8 cellular contexts compared by ENCODE assay signal in the genomic region with DNA sequence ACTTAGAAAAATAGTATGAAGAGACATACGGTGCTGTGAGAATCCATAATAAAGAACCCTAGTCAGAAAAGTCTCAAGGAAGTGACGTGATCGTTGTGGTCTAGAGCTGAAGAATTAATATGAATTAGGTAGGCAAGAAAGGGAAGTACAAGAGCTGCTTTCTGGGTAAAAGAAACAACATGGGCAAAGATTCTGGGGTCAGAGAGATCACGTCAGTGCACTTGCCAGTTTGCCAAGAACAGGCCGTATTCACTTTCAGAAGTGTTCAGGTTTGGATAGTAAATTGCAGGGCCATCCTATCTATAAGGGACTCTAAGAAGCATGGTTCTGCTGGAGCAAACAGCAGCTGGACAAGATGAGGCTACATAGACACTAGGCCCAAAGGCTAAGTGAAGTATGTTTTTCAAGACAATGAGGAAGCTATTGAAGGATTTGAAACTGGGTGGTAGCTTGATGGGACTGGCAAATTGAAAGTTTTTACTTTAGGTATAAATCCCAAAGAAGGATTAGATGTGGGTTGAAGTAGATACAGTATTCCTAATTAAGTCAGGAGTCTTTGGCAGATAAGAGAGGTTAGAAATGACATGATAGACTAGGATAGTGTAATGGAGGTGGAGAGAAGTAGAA. TPM values are rescaled to one million over a fixed set of nuclear protein-coding genes. Genes with fewer than 3 reads are reported as not detected.
A peak's percentile ranks its signal among the peaks of the same experiment; 100 is the strongest.
DNase-seq lines count a peak whose midpoint lies in the region; ATAC-seq and TF ChIP-seq lines count a peak whose summit lies in the region.

No MANE protein-coding gene starts in this region.

- CTCF ChIA-PET in activated CD8-positive, alpha-beta memory T cell treated with anti-CD3 and anti-CD28 coated beads, Interleukin-2, amount 10 ng/mL, durations not matched to agents 7 days and 5 days (lab: Charles Lee), result interaction anchor here (1.1 to 1.3 kb wide), 2 partner anchors 9 to 12 kb away, joined by 3 to 4 read pairs; no protein-coding TSS in a partner anchor

- no peaks in the 10 kb centered on the region for H3K27me3 ChIP-seq in sigmoid colon

- DNase-seq in activated CD8-positive, alpha-beta memory T cell treated with anti-CD3 and anti-CD28 coated beads, Interleukin-2, amount 10 ng/mL, durations not matched to agents 7 days and 5 days, result peak; percentile 52
- no peak for DNase-seq in activated CD8-positive, alpha-beta memory T cell treated with anti-CD3 and anti-CD28 coated beads, Interleukin-2, amount 50 U/mL, for 4 hours
- peak; percentile 2 for DNase-seq in T-helper 9 cell
- no peak for DNase-seq in sigmoid colon
- no peak for DNase-seq in SW 1271 (lab: John Stamatoyannopoulos, UW)
- no peak for DNase-seq in cerebellum (ENCODE audit: low spot score)
- no peak for DNase-seq in glomerular visceral epithelial cell (ENCODE audit: extremely low spot score)

- H3K4me1 Mint-ChIP-seq in activated CD8-positive, alpha-beta memory T cell treated with anti-CD3 and anti-CD28 coated beads, Interleukin-2, amount 10 ng/mL, durations not matched to agents 7 days and 5 days, result peaks cover 39% of the 10 kb centered on the region

- no peak overlapping the region for H3K4me3 ChIP-seq in sigmoid colon

- no peak for ATAC-seq in activated CD8-positive, alpha-beta memory T cell treated with anti-CD3 and anti-CD28 coated beads, Interleukin-2, amount 10 ng/mL, durations not matched to agents 7 days and 5 days
- ATAC-seq in HG02884 (IDR thresholded peaks at IDR 0.05; ENCODE audit: unreplicated experiment), result peak; percentile 19

- TF ChIP-seq EP300 in sigmoid colon (IDR thresholded peaks at IDR 0.05), result no peak

- H3K36me3 ChIP-seq in sigmoid colon, result no peaks in the 10 kb centered on the region

- no peaks in the 10 kb centered on the region for H3K9me3 ChIP-seq in sigmoid colon

- H3K36me3 Mint-ChIP-seq in activated CD8-positive, alpha-beta memory T cell treated with anti-CD3 and anti-CD28 coated beads, Interleukin-2, amount 10 ng/mL, durations not matched to agents 7 days and 5 days, result peaks cover 16% of the 10 kb centered on the region

- H3K27ac Mint-ChIP-seq in activated CD8-positive, alpha-beta memory T cell treated with anti-CD3 and anti-CD28 coated beads, Interleukin-2, amount 10 ng/mL, durations not matched to agents 7 days and 5 days, result peak overlapping the region; percentile 87

- intact Hi-C loops in sigmoid colon (cut with DNase I), result no loop called here

- H3K4me3 Mint-ChIP-seq in activated CD8-positive, alpha-beta memory T cell treated with anti-CD3 and anti-CD28 coated beads, Interleukin-2, amount 10 ng/mL, durations not matched to agents 7 days and 5 days, result peak overlapping the region; percentile 34

- H3K4me1 ChIP-seq in sigmoid colon, result peaks cover 0 to 43% (median 38%) of the 10 kb centered on the region in 4 donors

- H3K9me3 Mint-ChIP-seq in activated CD8-positive, alpha-beta memory T cell treated with anti-CD3 and anti-CD28 coated beads, Interleukin-2, amount 10 ng/mL, durations not matched to agents 7 days and 5 days (ENCODE audit: low read depth), result no peaks in the 10 kb centered on the region

- 54 to 85% methylated on average over 5 of the region's 5 CpGs for WGBS in sigmoid colon, 2 donors

- TF ChIP-seq CTCF in sigmoid colon (IDR thresholded peaks at IDR 0.05), result no peak

- H3K27me3 Mint-ChIP-seq in activated CD8-positive, alpha-beta memory T cell treated with anti-CD3 and anti-CD28 coated beads, Interleukin-2, amount 10 ng/mL, durations not matched to agents 7 days and 5 days, result no peaks in the 10 kb centered on the region

- peak overlapping the region in 3 of 4 donors; percentile 7 to 48 (median 36) for H3K27ac ChIP-seq in sigmoid colon

- TF ChIP-seq POLR2A in sigmoid colon (IDR thresholded peaks at IDR 0.05), result no peak

RNA-seq across cellular contexts. Expression of a gene that starts 4.8 kb away (rescaled TPM):
- 10 to 100 TPM; 40.9 to 49.3 TPM for total RNA-seq in activated CD8-positive, alpha-beta memory T cell treated with anti-CD3 and anti-CD28 coated beads, Interleukin-2, amount 10 ng/mL, durations not matched to agents 7 days and 5 days
- total RNA-seq in sigmoid colon (10 to 100 TPM; 38.2 to 73.3 (median 52.4) TPM), cerebellum (108 TPM)
- 10 to 100 TPM; 13.9 to 24.0 (median 19.8) TPM for polyA plus RNA-seq in sigmoid colon

Comparison
In these comparisons a context has a peak if more than half of its experiments do, and no peak if none do; other contexts are left out.
1. DNase-seq: peak in activated CD8-positive, alpha-beta memory T cell treated with anti-CD3 and anti-CD28 coated beads, Interleukin-2, amount 10 ng/mL, durations not matched to agents 7 days and 5 days (single experiment) and T-helper 9 cell (single experiment); none in activated CD8-positive, alpha-beta memory T cell treated with anti-CD3 and anti-CD28 coated beads, Interleukin-2, amount 50 U/mL, for 4 hours (single experiment), sigmoid colon (single experiment), SW 1271 (0 of 2), cerebellum (single experiment) and glomerular visceral epithelial cell (single experiment).